In genomic region chr12:2739832-2740641, GRCh38 we compare ENCODE assay signal across 8 cellular contexts. TPM values are rescaled to one million over a fixed set of nuclear protein-coding genes. Genes with fewer than 3 reads are reported as not detected.
DNase-seq lines count a peak whose midpoint lies in the region; ATAC-seq, FAIRE-seq and TF ChIP-seq lines count a peak whose summit lies in the region.

No MANE protein-coding gene starts in this region.

- H3K27me3 ChIP-seq in adipocyte (replicated peaks; ENCODE audit: control insufficient read depth, insufficient read depth, low read length): peaks cover 46% of the 10 kb centered on the region

- H3K36me3 ChIP-seq in adipocyte (ENCODE audit: control insufficient read depth, insufficient read depth, low read length, severe bottlenecking): no peaks in the 10 kb centered on the region

- no peaks in the 10 kb centered on the region for H3K9me3 ChIP-seq in adipocyte (ENCODE audit: control insufficient read depth, low read length)

- no peaks in the 10 kb centered on the region for H3K4me1 ChIP-seq in adipocyte (ENCODE audit: control insufficient read depth, insufficient read depth, low read length)

- DNase-seq in HFF-Myc (ENCODE audit: extremely low read depth, low read depth) (peak; percentile 11), adipocyte (ENCODE audit: low read depth) (peak; percentile 69), OCI-M2 (lab: John Stamatoyannopoulos, UW; ENCODE audit: unreplicated experiment) (no peak), LoVo (ENCODE audit: low spot score) (no peak)
- no peak for DNase-seq in activated effector memory CD4-positive, alpha-beta T cell treated with anti-CD3 and anti-CD28 coated beads, Interleukin-2, amount 50 U/mL, for 16 hours
- no peak for DNase-seq in activated naive CD4-positive, alpha-beta T cell treated with anti-CD3 and anti-CD28 coated beads, Interleukin-2, amount 50 U/mL, for 72 hours (ENCODE audit: low spot score in 2 of 2)

- ATAC-seq in activated naive CD4-positive, alpha-beta T cell treated with anti-CD3 and anti-CD28 coated beads, Interleukin-2, amount 50 U/mL, for 72 hours: no peak

- no peaks in the 10 kb centered on the region for H3K9me3 Mint-ChIP-seq in activated naive CD4-positive, alpha-beta T cell treated with anti-CD3 and anti-CD28 coated beads, Interleukin-2, amount 50 U/mL, for 72 hours

- H3K9ac ChIP-seq in adipocyte (ENCODE audit: low read length): no peak overlapping the region

- H3K27ac Mint-ChIP-seq in activated naive CD4-positive, alpha-beta T cell treated with anti-CD3 and anti-CD28 coated beads, Interleukin-2, amount 50 U/mL, for 72 hours: no peak overlapping the region

- H3K4me3 ChIP-seq in HFF-Myc (replicated peaks; ENCODE audit: low read depth, low read length): no peak overlapping the region
- no peak overlapping the region for H3K4me3 ChIP-seq in adipocyte (ENCODE audit: low read length)

- TF ChIP-seq CTCF in HFF-Myc (IDR thresholded peaks at IDR 0.05; ENCODE audit: low read depth, low read length, missing control alignments): peak; percentile 51

- FAIRE-seq in A204.1 (lab: Jason Lieb, UNC) (peak; percentile 80), islet of Langerhans (lab: Jason Lieb, UNC) (peak; percentile 87)

- H3K36me3 Mint-ChIP-seq in activated naive CD4-positive, alpha-beta T cell treated with anti-CD3 and anti-CD28 coated beads, Interleukin-2, amount 50 U/mL, for 72 hours: no peaks in the 10 kb centered on the region

RNA-seq across cellular contexts. Expression of gene FKBP4, which starts 54.7 kb away (rescaled TPM):
- total RNA-seq in activated naive CD4-positive, alpha-beta T cell treated with anti-CD3 and anti-CD28 coated beads, Interleukin-2, amount 50 U/mL, for 72 hours: 100 to 1,000 TPM; 130 to 134 TPM

Comparison
In these comparisons a context has a peak if more than half of its experiments do, and no peak if none do; other contexts are left out.
1. DNase-seq: peak in HFF-Myc (single experiment) and adipocyte (single experiment); none in activated effector memory CD4-positive, alpha-beta T cell treated with anti-CD3 and anti-CD28 coated beads, Interleukin-2, amount 50 U/mL, for 16 hours (single experiment), OCI-M2 (single experiment), LoVo (single experiment) and activated naive CD4-positive, alpha-beta T cell treated with anti-CD3 and anti-CD28 coated beads, Interleukin-2, amount 50 U/mL, for 72 hours (0 of 2).